11 cellular contexts compared by ENCODE assay signal in the genomic region with DNA sequence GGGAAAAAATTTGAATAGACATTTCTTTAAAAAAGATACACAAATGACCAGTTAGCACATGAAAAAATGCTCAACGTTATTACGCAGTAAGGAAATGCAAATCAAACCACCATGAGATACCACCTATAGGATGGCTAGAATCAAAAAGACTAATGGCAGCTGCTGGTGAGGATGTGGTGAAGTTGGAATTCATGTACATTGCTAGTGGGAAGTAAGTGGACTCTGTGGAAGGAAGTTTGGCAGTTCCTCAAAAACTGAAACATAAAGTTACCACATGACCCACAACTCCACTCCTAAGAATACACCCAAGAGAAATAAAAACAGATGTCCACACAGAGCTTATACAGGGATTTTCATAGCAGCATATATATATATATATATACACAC. TPM values are rescaled to one million over a fixed set of nuclear protein-coding genes. Genes with fewer than 3 reads are reported as not detected.
DNase-seq lines count a peak whose midpoint lies in the region; ATAC-seq lines count a peak whose summit lies in the region.
"Had no signal": no experiment of that assay in that cellular context is flagged by ENCODE, and none has a peak within 500 bp of the region (broad histone marks: within the 10 kb centered on the region; RNA-seq: fewer than 3 reads in every experiment).

No MANE protein-coding gene starts in this region.

- DNase-seq in activated T-cell treated with anti-CD3 and anti-CD28 coated beads, Interleukin-2, amount 50 U/mL, for 24 hours: no peak
- no peak for DNase-seq in activated T-cell treated with anti-CD3 and anti-CD28 coated beads, Interleukin-2, amount 50 U/mL, for 4 hours
- DNase-seq in RPMI7951 (ENCODE audit: low read depth): peak; percentile 96
- peak; percentile 83 for DNase-seq in fibroblast of gingiva (ENCODE audit: low read depth)
- DNase-seq in stromal cell of bone marrow (ENCODE audit: low read depth): peak; percentile 43
- DNase-seq in activated gamma-delta T cell treated with Interleukin-2 at 50 U/mL for 16 hours: no peak
- no peak for DNase-seq in NCI-H1436 treated with DMSO at 0.1 percent for 48 hours (lab: John Stamatoyannopoulos, UW)
- DNase-seq in ureter (ENCODE audit: low spot score): no peak
- DNase-seq: erythroblast, NCI-H2081, SW 1271 had no signal

- no peak overlapping the region for H3K4me3 Mint-ChIP-seq in activated T-cell treated with anti-CD3 and anti-CD28 coated beads, Interleukin-2, amount 50 U/mL, for 24 hours
- H3K4me3 Mint-ChIP-seq in activated T-cell treated with anti-CD3 and anti-CD28 coated beads, Interleukin-2, amount 50 U/mL, for 4 hours: no peak overlapping the region

- no peaks in the 10 kb centered on the region for H3K9me3 Mint-ChIP-seq in activated T-cell treated with anti-CD3 and anti-CD28 coated beads, Interleukin-2, amount 50 U/mL, for 24 hours
- H3K9me3 Mint-ChIP-seq in activated T-cell treated with anti-CD3 and anti-CD28 coated beads, Interleukin-2, amount 50 U/mL, for 4 hours: no peaks in the 10 kb centered on the region

- no peak for ATAC-seq in activated T-cell treated with anti-CD3 and anti-CD28 coated beads, Interleukin-2, amount 50 U/mL, for 4 hours

- peaks cover 86% of the 10 kb centered on the region for H3K4me1 Mint-ChIP-seq in activated T-cell treated with anti-CD3 and anti-CD28 coated beads, Interleukin-2, amount 50 U/mL, for 24 hours (ENCODE audit: low read depth)
- peaks cover 85% of the 10 kb centered on the region for H3K4me1 Mint-ChIP-seq in activated T-cell treated with anti-CD3 and anti-CD28 coated beads, Interleukin-2, amount 50 U/mL, for 4 hours (ENCODE audit: low read depth)

- H3K27ac Mint-ChIP-seq in activated T-cell treated with anti-CD3 and anti-CD28 coated beads, Interleukin-2, amount 50 U/mL, for 24 hours: peak overlapping the region; percentile 72

- H3K27me3 Mint-ChIP-seq in activated T-cell treated with anti-CD3 and anti-CD28 coated beads, Interleukin-2, amount 50 U/mL, for 24 hours: no peaks in the 10 kb centered on the region
- H3K27me3 Mint-ChIP-seq in activated T-cell treated with anti-CD3 and anti-CD28 coated beads, Interleukin-2, amount 50 U/mL, for 4 hours (ENCODE audit: low read depth): no peaks in the 10 kb centered on the region

- H3K36me3 Mint-ChIP-seq in activated T-cell treated with anti-CD3 and anti-CD28 coated beads, Interleukin-2, amount 50 U/mL, for 24 hours (ENCODE audit: low read depth): peaks cover 51% of the 10 kb centered on the region
- H3K36me3 Mint-ChIP-seq in activated T-cell treated with anti-CD3 and anti-CD28 coated beads, Interleukin-2, amount 50 U/mL, for 4 hours (ENCODE audit: insufficient read depth): peaks cover 24% of the 10 kb centered on the region

RNA-seq across cellular contexts. Expression of gene MBP, which starts 51.2 kb away (rescaled TPM):
- total RNA-seq in activated T-cell treated with anti-CD3 and anti-CD28 coated beads, Interleukin-2, amount 50 U/mL, for 4 hours: 10 to 100 TPM; 28.1 to 32.9 (median 32.3) TPM
- total RNA-seq in RPMI7951 (2014; rRNA removed; shearing (Covaris generic)): 9.5 and 15.6 TPM in 2 replicates
- total RNA-seq in ureter: 78.7 TPM

Comparison
In these comparisons a context has a peak if more than half of its experiments do, and no peak if none do; other contexts are left out.
1. DNase-seq: peak in RPMI7951 (single experiment), fibroblast of gingiva (single experiment) and stromal cell of bone marrow (single experiment); none in activated T-cell treated with anti-CD3 and anti-CD28 coated beads, Interleukin-2, amount 50 U/mL, for 24 hours (single experiment), activated T-cell treated with anti-CD3 and anti-CD28 coated beads, Interleukin-2, amount 50 U/mL, for 4 hours (single experiment), activated gamma-delta T cell treated with Interleukin-2 at 50 U/mL for 16 hours (single experiment), NCI-H1436 treated with DMSO at 0.1 percent for 48 hours (single experiment) and ureter (single experiment).